ENCODE assay signal across 8 cellular contexts in genomic region chr12:38907171-38907923, GRCh38. TPM values are rescaled to one million over a fixed set of nuclear protein-coding genes. Genes with fewer than 3 reads are reported as not detected.
DNase-seq lines count a peak whose midpoint lies in the region; TF ChIP-seq lines count a peak whose summit lies in the region.

No MANE protein-coding gene starts in this region.

- H3K4me3 ChIP-seq in adrenal gland: peak overlapping the region in 3 of 4 donors; percentile 63 to 78 (median 70)
- H3K4me3 ChIP-seq in liver (ENCODE audit: low read depth in 1 of 3, low read length in 3 of 3): peak overlapping the region; percentile 59 to 95 (median 78)
- peak overlapping the region in 2 of 3 donors; percentile 67 to 85 for H3K4me3 ChIP-seq in thyroid gland (replicated peaks in 1 of 3)

- peak overlapping the region; percentile 83 for H3K4me3 Mint-ChIP-seq in activated T-cell treated with anti-CD3 and anti-CD28 coated beads, Interleukin-2, amount 50 U/mL, for 24 hours

- TF ChIP-seq POLR2A in adrenal gland (IDR thresholded peaks at IDR 0.05): no peak
- no peak for TF ChIP-seq POLR2A in thyroid gland (IDR thresholded peaks at IDR 0.05)

- H3K9ac ChIP-seq in liver (ENCODE audit: low read depth in 1 of 2, low read length in 2 of 2): peak overlapping the region in 1 of 2 donors; percentile 34

- H3K27ac Mint-ChIP-seq in activated T-cell treated with anti-CD3 and anti-CD28 coated beads, Interleukin-2, amount 50 U/mL, for 24 hours: peak overlapping the region; percentile 64

- no peak for TF ChIP-seq CTCF in adrenal gland (IDR thresholded peaks at IDR 0.05)
- TF ChIP-seq CTCF in liver (IDR thresholded peaks at IDR 0.05; ENCODE audit: low read depth, low read length, missing input control): no peak
- TF ChIP-seq CTCF in thyroid gland (IDR thresholded peaks at IDR 0.05): no peak

- H3K36me3 Mint-ChIP-seq in activated T-cell treated with anti-CD3 and anti-CD28 coated beads, Interleukin-2, amount 50 U/mL, for 24 hours (ENCODE audit: low read depth): peaks cover 6% of the 10 kb centered on the region

- 65 to 69% (median 68%) methylated on average over 6 of the region's 6 CpGs for WGBS in adrenal gland, 4 donors
- WGBS in liver: 81% methylated on average over 6 of the region's 6 CpGs
- WGBS in thyroid gland, 2 donors: 73 to 80% methylated on average over 6 of the region's 6 CpGs

- H3K9me3 ChIP-seq in adrenal gland (replicated peaks in 1 of 3) (no peaks in the 10 kb centered on the region), liver (ENCODE audit: control insufficient read depth in 4 of 4, low read length in 3 of 4) (no peaks in the 10 kb centered on the region), thyroid gland (no peaks in the 10 kb centered on the region)

- H3K4me1 ChIP-seq in adrenal gland (replicated peaks in 1 of 2) (peaks cover 10 to 18% of the 10 kb centered on the region in 2 donors), liver (ENCODE audit: control insufficient read depth in 4 of 4, insufficient read depth in 4 of 4, low read length in 3 of 4) (peaks cover 4 to 19% (median 12%) of the 10 kb centered on the region in 4 donors), thyroid gland (peaks cover 0 to 7% of the 10 kb centered on the region in 2 donors)

- no peaks in the 10 kb centered on the region for H3K9me3 Mint-ChIP-seq in activated T-cell treated with anti-CD3 and anti-CD28 coated beads, Interleukin-2, amount 50 U/mL, for 24 hours

- peaks cover 25% of the 10 kb centered on the region for H3K4me1 Mint-ChIP-seq in activated T-cell treated with anti-CD3 and anti-CD28 coated beads, Interleukin-2, amount 50 U/mL, for 24 hours (ENCODE audit: low read depth)

- no peaks in the 10 kb centered on the region for H3K36me3 ChIP-seq in adrenal gland (replicated peaks in 1 of 2)
- H3K36me3 ChIP-seq in liver (ENCODE audit: control insufficient read depth in 4 of 4, insufficient read depth in 3 of 4, low read depth in 1 of 4, low read length in 3 of 4): no peaks in the 10 kb centered on the region
- H3K36me3 ChIP-seq in thyroid gland: no peaks in the 10 kb centered on the region

- DNase-seq in activated T-cell treated with anti-CD3 and anti-CD28 coated beads, Interleukin-2, amount 50 U/mL, for 24 hours: no peak
- DNase-seq in activated T-cell treated with anti-CD3 and anti-CD28 coated beads, Interleukin-2, amount 50 U/mL, for 1 hour: no peak
- no peak for DNase-seq in adrenal gland
- no peak for DNase-seq in thyroid gland
- DNase-seq in H4 (ENCODE audit: low spot score): no peak
- no peak for DNase-seq in caudate nucleus (lab: John Stamatoyannopoulos, UW)
- no peak for DNase-seq in NCI-H82 (lab: John Stamatoyannopoulos, UW)

- peaks cover 35% of the 10 kb centered on the region for H3K27me3 Mint-ChIP-seq in activated T-cell treated with anti-CD3 and anti-CD28 coated beads, Interleukin-2, amount 50 U/mL, for 24 hours

- TF ChIP-seq RAD21 in liver (IDR thresholded peaks at IDR 0.05): no peak

- H3K27ac ChIP-seq in adrenal gland: peak overlapping the region in 3 of 5 donors; percentile 88 to 94 (median 89)
- peak overlapping the region; percentile 92 to 99 for H3K27ac ChIP-seq in liver (ENCODE audit: low read depth in 1 of 2, low read length in 2 of 2)
- H3K27ac ChIP-seq in thyroid gland: peak overlapping the region in 2 of 3 donors; percentile 83 to 95
- no peak overlapping the region for H3K27ac ChIP-seq in caudate nucleus (ENCODE audit: low read depth, low read length)

- intact Hi-C loops in adrenal gland (cut with DNase I): no loop called here
- intact Hi-C loops in thyroid gland (cut with DNase I): no loop called here

- H3K27me3 ChIP-seq in adrenal gland (no peaks in the 10 kb centered on the region), liver (ENCODE audit: control insufficient read depth in 4 of 4, insufficient read depth in 4 of 4, low read length in 3 of 4) (no peaks in the 10 kb centered on the region), thyroid gland (no peaks in the 10 kb centered on the region)

TF ChIP-seq in liver, 16 proteins besides CTCF, POLR2A, EP300 and RAD21:
- no peak for TF ChIP-seq HNF4A (conservative IDR thresholded peaks at IDR 0.05)
- TF ChIP-seq JUND (IDR thresholded peaks at IDR 0.05): no peak

RNA-seq across cellular contexts. Expression of gene CPNE8, which starts 2.0 kb away (rescaled TPM):
- total RNA-seq in adrenal gland: 10 to 100 TPM; 11.4 to 36.3 (median 20.4) TPM
- polyA plus RNA-seq in adrenal gland: 10 to 100 TPM in 1 of 3 donors, 1 to 10 TPM in 2; 8.6 to 10.5 (median 8.7) TPM
- 10 to 100 TPM in 1 of 2 donors, 1 to 10 TPM in 1; 4.2 to 17.3 TPM for total RNA-seq in liver
- 10 to 100 TPM in 1 of 2 donors, 1 to 10 TPM in 1; 4.5 to 27.4 TPM for polyA plus RNA-seq in liver
- total RNA-seq in thyroid gland: 10 to 100 TPM; 19.1 to 32.0 (median 26.0) TPM
- 0.48 and 0.62 TPM in 2 replicates for total RNA-seq in H4 (2014; rRNA removed; shearing (Covaris generic))
